Comparison of ENCODE assay signal across 16 cellular contexts in genomic region chr19:35136231-35136630, GRCh38. TPM values are rescaled to one million over a fixed set of nuclear protein-coding genes. Genes with fewer than 3 reads are reported as not detected.
"Had no signal": no experiment of that assay in that cellular context is flagged by ENCODE, and none has a peak within 500 bp of the region (broad histone marks: within the 10 kb centered on the region; RNA-seq: fewer than 3 reads in every experiment).

No MANE protein-coding gene starts in this region.

- H3K27ac ChIP-seq: SK-N-MC, testis, VCaP had no signal

- H3K4me3 ChIP-seq: SK-N-MC, testis had no signal

- H3K27me3 ChIP-seq: testis had no signal

- ATAC-seq: left ventricle myocardium superior had no signal

- H3K4me1 ChIP-seq: testis had no signal

- DNase-seq: activated CD4-positive, alpha-beta T cell treated with anti-CD3 and anti-CD28 coated beads, Interleukin-2, amount 10 ng/mL, durations not matched to agents 24 days and 14 days; activated naive CD4-positive, alpha-beta T cell treated with Interleukin-2 at 50 U/mL for 16 hours; activated naive CD8-positive, alpha-beta T cell treated with anti-CD3 and anti-CD28 coated beads, Interleukin-2, amount 50 U/mL, for 24 hours; caudate nucleus; head of caudate nucleus; left ventricle myocardium superior; stimulated activated CD4-positive, alpha-beta T cell treated with anti-CD3 and anti-CD28 coated beads, Interleukin-12 subunit alpha, Interleukin-12 subunit beta, amount 100 ng/mL, for 4 hours; stimulated activated naive CD4-positive, alpha-beta T cell treated with Interleukin-2 at 50 U/mL for 16 hours; T-cell; T1000; testis had no signal

- H3K9me3 ChIP-seq: testis had no signal

RNA-seq across cellular contexts. Expression of gene LGI4, which starts 1.4 kb away (rescaled TPM):
- total RNA-seq: epithelial cell of proximal tubule had no signal

RNA-seq across cellular contexts. Expression of gene FXYD1, which starts 2.4 kb away (rescaled TPM):
- total RNA-seq: epithelial cell of proximal tubule had no signal

RNA-seq across cellular contexts. Expression of gene FXYD7, which starts 6.8 kb away (rescaled TPM):
- total RNA-seq: epithelial cell of proximal tubule, left ventricle myocardium superior, myocyte had no signal
- polyA plus RNA-seq: keratinocyte had no signal

RNA-seq across cellular contexts. Expression of gene FXYD3, which starts 20.6 kb away (rescaled TPM):
- total RNA-seq: activated CD4-positive, alpha-beta T cell treated with anti-CD3 and anti-CD28 coated beads, Interleukin-2, amount 10 ng/mL, durations not matched to agents 24 days and 14 days; epithelial cell of proximal tubule had no signal
